8 cellular contexts compared by ENCODE assay signal in genomic region chr3:98039322-98040024, GRCh38.
DNase-seq lines count a peak whose midpoint lies in the region; ATAC-seq lines count a peak whose summit lies in the region.

No MANE protein-coding gene starts in this region.

- H3K27ac ChIP-seq in HUES48 (ENCODE audit: low read depth, low read length) = no peak overlapping the region
- no peak overlapping the region for H3K27ac ChIP-seq in mucosa of rectum (ENCODE audit: low read depth in 2 of 2, low read length in 2 of 2)

- DNase-seq in DMS 273 treated with DMSO at 0.1 percent for 48 hours (lab: John Stamatoyannopoulos, UW) (peak; percentile 88), NT2/D1 (ENCODE audit: low read depth, low spot score) (peak; percentile 77), epidermal melanocyte (ENCODE audit: insufficient read length, low spot score) (peak; percentile 18)
- DNase-seq in activated CD8-positive, alpha-beta memory T cell treated with anti-CD3 and anti-CD28 coated beads, Interleukin-2, amount 50 U/mL, for 24 hours (ENCODE audit: extremely low read depth) = peak; percentile 40
- peak; percentile 22 to 42 for DNase-seq in stimulated activated CD8-positive, alpha-beta memory T cell treated with anti-CD3 and anti-CD28 coated beads, Interleukin-7, amount 100 ng/mL, for 1 hour (ENCODE audit: low read depth in 2 of 2)

- no peaks in the 10 kb centered on the region for H3K9me3 ChIP-seq in HUES48 (ENCODE audit: control insufficient read depth, insufficient read depth, low read length)
- H3K9me3 ChIP-seq in NT2/D1 (ENCODE audit: insufficient read depth, low read length) = no peaks in the 10 kb centered on the region; the same call in 1 of the 2 replicates
- H3K9me3 ChIP-seq in mucosa of rectum (ENCODE audit: control insufficient read depth in 2 of 2, low read length in 2 of 2) = no peaks in the 10 kb centered on the region

- H3K4me3 ChIP-seq in HUES48 (ENCODE audit: low read depth, low read length) (peak overlapping the region; percentile 80), NT2/D1 (ENCODE audit: insufficient read length, low read depth) (peak overlapping the region; percentile 31), mucosa of rectum (ENCODE audit: low read length in 2 of 2) (peak overlapping the region; percentile 5 to 68)

- H3K4me1 ChIP-seq in HUES48 (ENCODE audit: control insufficient read depth, insufficient read depth, low read length) (0 out of 2 replicates have a peak, but pooled peaks cover 5% of the 10 kb centered on the region), NT2/D1 (ENCODE audit: insufficient read depth, insufficient read length) (no peaks in the 10 kb centered on the region), mucosa of rectum (ENCODE audit: control insufficient read depth in 2 of 2, insufficient read depth in 2 of 2, low read length in 2 of 2) (no peaks in the 10 kb centered on the region)

- H3K27me3 ChIP-seq in HUES48 (ENCODE audit: control insufficient read depth, insufficient read depth, low read length) (no peaks in the 10 kb centered on the region), NT2/D1 (ENCODE audit: insufficient read depth, insufficient read length) (no peaks in the 10 kb centered on the region), mucosa of rectum (ENCODE audit: control insufficient read depth in 2 of 2, insufficient read depth in 2 of 2, low read length in 2 of 2) (peaks cover 0 to 2% of the 10 kb centered on the region in 2 donors)

- ATAC-seq in GM21515 (IDR thresholded peaks at IDR 0.05; ENCODE audit: unreplicated experiment) = peak; percentile 94

- H3K9ac ChIP-seq in HUES48 (ENCODE audit: low read depth, low read length) = peak overlapping the region; percentile 51
- H3K9ac ChIP-seq in NT2/D1 (ENCODE audit: insufficient read length, low read depth) = peak overlapping the region; percentile 46
- no peak overlapping the region for H3K9ac ChIP-seq in mucosa of rectum (ENCODE audit: low read depth in 1 of 2, low read length in 2 of 2)

- H3K36me3 ChIP-seq in HUES48 (ENCODE audit: control insufficient read depth, insufficient read depth, low read length) (no peaks in the 10 kb centered on the region), NT2/D1 (ENCODE audit: insufficient read depth, insufficient read length, low read length) (no peaks in the 10 kb centered on the region), mucosa of rectum (ENCODE audit: control insufficient read depth in 2 of 2, insufficient read depth in 2 of 2, low read length in 2 of 2) (no peaks in the 10 kb centered on the region)

Comparison
In these comparisons a context has a peak if more than half of its experiments do, and no peak if none do; other contexts are left out.
1. DNase-seq: peak in every context shown above with its lines; median percentile 88 in DMS 273 treated with DMSO at 0.1 percent for 48 hours; 77 in NT2/D1; 40 in activated CD8-positive, alpha-beta memory T cell treated with anti-CD3 and anti-CD28 coated beads, Interleukin-2, amount 50 U/mL, for 24 hours; 32 in stimulated activated CD8-positive, alpha-beta memory T cell treated with anti-CD3 and anti-CD28 coated beads, Interleukin-7, amount 100 ng/mL, for 1 hour; 18 in epidermal melanocyte.
2. H3K9ac ChIP-seq: peak in HUES48 (single experiment) and NT2/D1 (single experiment); none in mucosa of rectum (0 of 2).
3. Peak in every context shown above with its lines, with median percentiles within 50 percentile points of each other: H3K4me3 ChIP-seq.